ENCODE assay signal across 11 cellular contexts in the genomic region with DNA sequence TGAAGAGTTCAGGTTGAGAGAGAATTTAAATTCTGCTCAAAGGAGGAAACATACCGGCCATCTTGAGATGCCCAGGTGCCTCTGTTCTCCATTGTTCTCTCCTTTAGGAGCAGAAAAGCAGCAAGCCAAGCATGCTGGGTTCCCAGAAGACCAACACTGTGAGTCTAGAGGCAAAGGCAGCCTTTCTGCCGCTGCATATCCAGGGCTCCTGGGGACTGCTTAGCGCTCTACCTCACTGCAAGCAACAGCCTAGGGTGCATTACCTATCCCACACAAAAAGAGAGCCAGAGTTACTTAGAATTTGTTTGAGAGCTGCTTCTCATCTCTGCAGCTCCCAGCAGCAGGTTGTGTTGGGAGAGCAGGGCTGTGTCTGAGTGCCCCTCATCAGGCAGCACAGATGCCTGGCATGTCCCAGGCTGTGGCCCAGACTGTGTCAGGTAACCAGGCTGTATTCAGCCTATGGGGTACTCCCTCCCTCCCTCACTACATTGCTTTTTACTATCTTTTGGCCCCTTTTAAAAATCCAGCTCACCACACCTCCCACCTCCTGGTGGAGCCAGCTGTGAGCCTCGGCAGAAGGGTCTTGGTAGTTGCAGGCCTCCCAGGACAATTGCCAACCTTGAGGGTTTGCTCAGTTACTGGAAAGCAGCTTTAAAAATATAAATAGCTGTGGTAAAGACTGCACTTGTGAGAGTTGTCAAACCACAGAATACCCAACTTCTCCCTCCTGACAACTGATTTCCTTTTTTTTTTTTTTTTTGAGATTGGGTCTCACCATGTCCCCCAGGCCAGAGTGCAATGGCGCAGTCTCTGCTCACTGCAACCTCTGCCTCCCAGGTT. TPM values are rescaled to one million over a fixed set of nuclear protein-coding genes. Genes with fewer than 3 reads are reported as not detected.
A peak's percentile ranks its signal among the peaks of the same experiment; 100 is the strongest.
DNase-seq lines count a peak whose midpoint lies in the region; ATAC-seq lines count a peak whose summit lies in the region.
"Had no signal": no experiment of that assay in that cellular context is flagged by ENCODE, and none has a peak within 500 bp of the region (broad histone marks: within the 10 kb centered on the region; RNA-seq: fewer than 3 reads in every experiment).

No MANE protein-coding gene starts in this region.

- no peaks in the 10 kb centered on the region for H3K36me3 Mint-ChIP-seq in T-helper 17 cell (ENCODE audit: low read depth)
- H3K36me3 Mint-ChIP-seq: brain had no signal

- H3K4me2 ChIP-seq in mesendoderm (ENCODE audit: low read length) = no peak overlapping the region

- H2BK120ac ChIP-seq in mesendoderm (ENCODE audit: low read depth, low read length) = no peak overlapping the region

- H2BK5ac ChIP-seq in mesendoderm (ENCODE audit: low read length) = no peak overlapping the region

- DNase-seq in Ammon's horn (ENCODE audit: low spot score) = peak; percentile 22
- no peak for DNase-seq in T-helper 17 cell
- no peak for DNase-seq in cerebellum (ENCODE audit: low spot score)
- no peak for DNase-seq in posterior cingulate gyrus
- DNase-seq in mesendoderm = no peak
- no peak for DNase-seq in NCI-H1105 treated with DMSO at 0.1 percent for 48 hours (lab: John Stamatoyannopoulos, UW)
- DNase-seq: COR-L47, NCI-H82 had no signal

- no peaks in the 10 kb centered on the region for H3K27me3 ChIP-seq in mesendoderm (ENCODE audit: insufficient read depth, low read length, poor library complexity)

- H3K18ac ChIP-seq in mesendoderm (ENCODE audit: low read length) = no peak overlapping the region

- H3K79me2 ChIP-seq in mesendoderm (ENCODE audit: control insufficient read depth, insufficient read depth, low read length) = no peaks in the 10 kb centered on the region

- H4K8ac ChIP-seq in mesendoderm (ENCODE audit: low read depth, low read length) = no peak overlapping the region

- H3K27ac Mint-ChIP-seq in T-helper 17 cell = peak overlapping the region; percentile 51
- H3K27ac Mint-ChIP-seq: brain had no signal

- no peak overlapping the region for H3K4me3 ChIP-seq in mesendoderm (ENCODE audit: low read length)

- H3K9ac ChIP-seq in mesendoderm (ENCODE audit: low read length) = no peak overlapping the region

- H3K79me1 ChIP-seq in mesendoderm (ENCODE audit: low read length) = no peaks in the 10 kb centered on the region

- peaks cover 9% of the 10 kb centered on the region for H3K4me1 Mint-ChIP-seq in T-helper 17 cell

- H3K4me1 ChIP-seq in mesendoderm (ENCODE audit: control insufficient read depth, low read depth, low read length) = no peaks in the 10 kb centered on the region

- ATAC-seq in GM19328 (IDR thresholded peaks at IDR 0.05; ENCODE audit: unreplicated experiment) (peak; percentile 59), HG03108 (IDR thresholded peaks at IDR 0.05; ENCODE audit: unreplicated experiment) (peak; percentile 82), T-helper 17 cell (no peak)

- no peak overlapping the region for H3K4me3 Mint-ChIP-seq in T-helper 17 cell
- H3K4me3 Mint-ChIP-seq: brain had no signal

- WGBS in mesendoderm (ENCODE audit: extremely low coverage, insufficient coverage, low lambda C conversion rate) = no CpG with 5 or more reads among the region's 5 CpGs

- intact Hi-C loops in posterior cingulate gyrus (cut with DNase I) = no loop called here

- H2BK15ac ChIP-seq in mesendoderm (replicated peaks; ENCODE audit: low read depth) = no peak overlapping the region

- no peak overlapping the region for H3K27ac ChIP-seq in mesendoderm (ENCODE audit: low read depth, low read length)

- H3K36me3 ChIP-seq in mesendoderm (ENCODE audit: control insufficient read depth, insufficient read depth, low read length) = no peaks in the 10 kb centered on the region

- peaks cover 7% of the 10 kb centered on the region for H3K27me3 Mint-ChIP-seq in T-helper 17 cell
- H3K27me3 Mint-ChIP-seq: brain had no signal

- H3K4ac ChIP-seq in mesendoderm (ENCODE audit: low read depth, low read length) = no peak overlapping the region

- no peak overlapping the region for H2AK5ac ChIP-seq in mesendoderm (ENCODE audit: low read length)

- H4K5ac ChIP-seq in mesendoderm (ENCODE audit: low read length) = no peak overlapping the region

- H3K23ac ChIP-seq in mesendoderm (ENCODE audit: low read length) = no peak overlapping the region

- H3K56ac ChIP-seq in mesendoderm (ENCODE audit: low read length) = no peak overlapping the region

- no peaks in the 10 kb centered on the region for H3K9me3 ChIP-seq in T-helper 17 cell (ENCODE audit: control insufficient read depth, low read length, poor library complexity, severe bottlenecking)

RNA-seq across cellular contexts. Expression of a gene that starts 30.2 kb away (rescaled TPM):
- total RNA-seq in T-helper 17 cell (not detected), cerebellum (0.36 TPM)
- 0.49 TPM for polyA plus RNA-seq in mesendoderm (2013, experiment 1 of 2)
- polyA plus RNA-seq in mesendoderm (2013, experiment 2 of 2) = 0.46 TPM
